25 cellular contexts compared by ENCODE assay signal in genomic region chr10:78039743-78040142, GRCh38. TPM values are rescaled to one million over a fixed set of nuclear protein-coding genes. Genes with fewer than 3 reads are reported as not detected.
DNase-seq lines count a peak whose midpoint lies in the region; ATAC-seq, FAIRE-seq and TF ChIP-seq lines count a peak whose summit lies in the region.
"Had no signal": no experiment of that assay in that cellular context is flagged by ENCODE, and none has a peak within 500 bp of the region (broad histone marks: within the 10 kb centered on the region; RNA-seq: fewer than 3 reads in every experiment).

No MANE protein-coding gene starts in this region.

- DNase-seq in stimulated activated naive CD8-positive, alpha-beta T cell treated with anti-CD3 and anti-CD28 coated beads, Interleukin-15, amount 100 ng/mL, for 72 hours, result no peak
- DNase-seq in Panc1 (ENCODE audit: low read depth, low spot score) (no peak), H1 (ENCODE audit: low read depth in 1 of 2, low spot score in 2 of 2) (peak in 1 of 2 experiments; percentile 61), vagina (ENCODE audit: extremely low spot score in 2 of 2) (no peak), gastrocnemius medialis (no peak), Right ventricle myocardium inferior (ENCODE audit: missing footprints) (no peak)
- DNase-seq: activated CD4-positive, alpha-beta T cell treated with anti-CD3 and anti-CD28 coated beads for 36 hours; activated CD8-positive, alpha-beta memory T cell treated with anti-CD3 and anti-CD28 coated beads, Interleukin-2, amount 50 U/mL, for 4 hours; activated naive CD4-positive, alpha-beta T cell treated with anti-CD3 and anti-CD28 coated beads, Interleukin-2, amount 10 ng/mL, durations not matched to agents 7 days and 5 days; DMS79; endodermal cell; mucosa of descending colon; NCI-H1417 treated with DMSO at 0.1 percent for 48 hours; NCI-H524; nucleus accumbens; SHP77 treated with DMSO at 0.1 percent for 48 hours; small intestine; stomach; trophoblast cell had no signal

- H3K4me2 ChIP-seq in H1 (ENCODE audit: insufficient read depth in 1 of 2, low read depth in 2 of 2, low read length in 2 of 2), result peak overlapping the region; percentile 52 to 75

- H2BK12ac ChIP-seq in H1 (ENCODE audit: low read depth, low read length), result no peak overlapping the region

- H3K9me3 ChIP-seq in Panc1 (ENCODE audit: control insufficient read depth, insufficient read depth, low read depth, low read length) (no peaks in the 10 kb centered on the region), H1 (ENCODE audit: insufficient read depth in 2 of 2, low read depth in 1 of 2, low read length in 1 of 2) (no peaks in the 10 kb centered on the region), vagina (no peaks in the 10 kb centered on the region), gastrocnemius medialis (no peaks in the 10 kb centered on the region)
- H3K9me3 ChIP-seq: mucosa of descending colon, stomach had no signal

- no peaks in the 10 kb centered on the region for H3K9me3 Mint-ChIP-seq in stimulated activated naive CD8-positive, alpha-beta T cell treated with anti-CD3 and anti-CD28 coated beads, Interleukin-15, Interleukin-2, amounts not matched to agents 100 ng/mL and 50 ng/mL, for 24 hours
- no peaks in the 10 kb centered on the region for H3K9me3 Mint-ChIP-seq in stimulated activated naive CD8-positive, alpha-beta T cell treated with anti-CD3 and anti-CD28 coated beads, Interleukin-15, amount 100 ng/mL, for 72 hours
- H3K9me3 Mint-ChIP-seq: activated naive CD4-positive, alpha-beta T cell treated with anti-CD3 and anti-CD28 coated beads, Interleukin-2, amount 10 ng/mL, durations not matched to agents 7 days and 5 days; endodermal cell had no signal

- H3K27ac Mint-ChIP-seq in stimulated activated naive CD8-positive, alpha-beta T cell treated with anti-CD3 and anti-CD28 coated beads, Interleukin-15, Interleukin-2, amounts not matched to agents 100 ng/mL and 50 ng/mL, for 24 hours, result peak overlapping the region; percentile 42
- peak overlapping the region in 1 of 2 donors; percentile 27 for H3K27ac Mint-ChIP-seq in stimulated activated naive CD8-positive, alpha-beta T cell treated with anti-CD3 and anti-CD28 coated beads, Interleukin-15, amount 100 ng/mL, for 72 hours
- H3K27ac Mint-ChIP-seq: activated naive CD4-positive, alpha-beta T cell treated with anti-CD3 and anti-CD28 coated beads, Interleukin-2, amount 10 ng/mL, durations not matched to agents 7 days and 5 days had no signal

- TF ChIP-seq RAD21 in H1 (IDR thresholded peaks at IDR 0.05 in 1 of 2, conservative IDR thresholded peaks at IDR 0.05 in 1 of 2; ENCODE audit: low read depth in 2 of 2, low read length in 2 of 2), result no peak

- CTCF ChIA-PET in Panc1 (lab: Charles Lee) (no interaction called here), H1 (lab: Charles Lee; ENCODE audit: partially characterized antibody) (interaction anchor here (0.9 kb wide), 1 partner anchor 314 kb away, joined by 3 read pairs; no protein-coding TSS in a partner anchor)

- no peak overlapping the region for H4K91ac ChIP-seq in H1 (replicated peaks; ENCODE audit: insufficient read length, low read length)

- H3K4ac ChIP-seq in H1 (replicated peaks; ENCODE audit: insufficient read length, low read depth, low read length), result no peak overlapping the region

- no peak for FAIRE-seq in H1 (lab: Jason Lieb, UNC)
- FAIRE-seq: small intestine, TTC549 had no signal

- H3K79me2 ChIP-seq in H1 (ENCODE audit: control insufficient read depth in 1 of 2, insufficient read depth in 2 of 2, low read length in 2 of 2), result peaks cover 11 to 67% of the 10 kb centered on the region in 2 experiments

- no peak overlapping the region for H4K5ac ChIP-seq in H1 (ENCODE audit: insufficient read length, low read depth, low read length)

- TSS peak; percentile 0 for BruUV-seq in Panc1 (replicated peaks; lab: Mats Ljungman, UMichigan)

- H3K27me3 Mint-ChIP-seq in stimulated activated naive CD8-positive, alpha-beta T cell treated with anti-CD3 and anti-CD28 coated beads, Interleukin-15, Interleukin-2, amounts not matched to agents 100 ng/mL and 50 ng/mL, for 24 hours, result no peaks in the 10 kb centered on the region
- no peaks in the 10 kb centered on the region for H3K27me3 Mint-ChIP-seq in stimulated activated naive CD8-positive, alpha-beta T cell treated with anti-CD3 and anti-CD28 coated beads, Interleukin-15, amount 100 ng/mL, for 72 hours
- H3K27me3 Mint-ChIP-seq: activated CD4-positive, alpha-beta T cell treated with anti-CD3 and anti-CD28 coated beads for 36 hours; activated naive CD4-positive, alpha-beta T cell treated with anti-CD3 and anti-CD28 coated beads, Interleukin-2, amount 10 ng/mL, durations not matched to agents 7 days and 5 days had no signal

- H3K4me1 ChIP-seq in Panc1 (ENCODE audit: control insufficient read depth, insufficient read depth, low read length), result peaks cover 67% of the 10 kb centered on the region
- H3K4me1 ChIP-seq in H1 (replicated peaks in 1 of 4; ENCODE audit: control insufficient read depth in 3 of 4, insufficient read depth in 4 of 4, low read length in 3 of 4), result peaks cover 13 to 44% (median 33%) of the 10 kb centered on the region in 4 experiments
- peaks cover 53% of the 10 kb centered on the region for H3K4me1 ChIP-seq in vagina
- peaks cover 20 to 30% of the 10 kb centered on the region in 2 donors for H3K4me1 ChIP-seq in gastrocnemius medialis

- H3K9ac ChIP-seq in H1 (replicated peaks in 1 of 4; ENCODE audit: extremely low read depth in 1 of 4, low read depth in 3 of 4, low read length in 3 of 4), result no peak overlapping the region

- no peak overlapping the region for H2BK20ac ChIP-seq in H1 (ENCODE audit: low read length)

- H3K79me1 ChIP-seq in H1 (ENCODE audit: low read depth, low read length), result peaks cover 12% of the 10 kb centered on the region; the same call in 1 of the 2 replicates

- peaks cover 77% of the 10 kb centered on the region for H3K4me1 Mint-ChIP-seq in stimulated activated naive CD8-positive, alpha-beta T cell treated with anti-CD3 and anti-CD28 coated beads, Interleukin-15, Interleukin-2, amounts not matched to agents 100 ng/mL and 50 ng/mL, for 24 hours (ENCODE audit: low read depth)
- peaks cover 82% of the 10 kb centered on the region for H3K4me1 Mint-ChIP-seq in stimulated activated naive CD8-positive, alpha-beta T cell treated with anti-CD3 and anti-CD28 coated beads, Interleukin-15, amount 100 ng/mL, for 72 hours

- peak; percentile 8 to 29; a peak in 2 of 3 replicates for TF ChIP-seq POLR2A in H1 (IDR thresholded peaks at IDR 0.05; ENCODE audit: control extremely low read depth in 1 of 2, low read depth in 2 of 2, low read length in 2 of 2)
- no peak for TF ChIP-seq POLR2A in vagina (IDR thresholded peaks at IDR 0.05)
- no peak for TF ChIP-seq POLR2A in gastrocnemius medialis (IDR thresholded peaks at IDR 0.05)

- H2AK5ac ChIP-seq in H1 (ENCODE audit: low read depth, low read length), result no peak overlapping the region

- no peak overlapping the region; the same call in 1 of the 2 replicates for H3K18ac ChIP-seq in H1 (ENCODE audit: extremely low read depth, low read length)

- no peak overlapping the region for H2BK120ac ChIP-seq in H1 (replicated peaks; ENCODE audit: low read depth, low read length)

- intact Hi-C loops in Panc1 (cut with micrococcal nuclease; ENCODE audit: unreplicated experiment) (no loop called here), vagina (cut with DNase I) (loop anchor here (10.0 kb wide), 1 partner anchor 1155 kb away; no protein-coding TSS in a partner anchor), gastrocnemius medialis (cut with DNase I; ENCODE audit: low total_unique reads) (loop anchor here (10.0 kb wide), 1 partner anchor 1025 kb away; the partner anchor contains the start of gene ZMIZ1), Right ventricle myocardium inferior (cut with DNase I) (loop anchor here (5.0 kb wide), 1 partner anchor 1168 kb away; no protein-coding TSS in a partner anchor)

- H3K36me3 ChIP-seq in Panc1 (ENCODE audit: control insufficient read depth, insufficient read depth, low read length) (peaks cover 70% of the 10 kb centered on the region), H1 (ENCODE audit: control insufficient read depth in 2 of 4, insufficient read depth in 4 of 4, low read length in 3 of 4) (peaks cover 41 to 83% (median 75%) of the 10 kb centered on the region in 4 experiments), vagina (peaks cover 0 to 72% of the 10 kb centered on the region in 2 donors), gastrocnemius medialis (peaks cover 15 to 78% of the 10 kb centered on the region in 2 donors)

- H3K27me3 ChIP-seq in Panc1 (ENCODE audit: control insufficient read depth, insufficient read depth, low read length), result no peaks in the 10 kb centered on the region
- H3K27me3 ChIP-seq in H1 (replicated peaks in 1 of 4; ENCODE audit: control insufficient read depth in 3 of 4, extremely low read depth in 1 of 4, insufficient read depth in 3 of 4, low read length in 3 of 4), result no peaks in the 10 kb centered on the region; a peak in 1 of 7 replicates
- no peaks in the 10 kb centered on the region for H3K27me3 ChIP-seq in vagina
- no peaks in the 10 kb centered on the region for H3K27me3 ChIP-seq in gastrocnemius medialis
- H3K27me3 ChIP-seq: stomach had no signal

- no peak overlapping the region for H3K14ac ChIP-seq in H1 (ENCODE audit: insufficient read length)

- in situ Hi-C loops in Panc1 (cut with HindIII; ENCODE audit: low pct_unique_long_range_greater_than_20kb, low sequenced_read_pairs), result no loop called here
- in situ Hi-C loops in gastrocnemius medialis (cut with MboI; ENCODE audit: low sequenced_read_pairs in 4 of 4), result loop anchor here (10.0 to 25.0 kb wide), 4 partner anchors 273 to 1155 kb away; no protein-coding TSS in a partner anchor

- 39% methylated on average over 3 of the region's 3 CpGs; no CpG with 5 or more reads in 1 of the 2 experiments for WGBS in H1 (ENCODE audit: extremely low coverage in 1 of 2, insufficient coverage in 1 of 2, insufficient read length in 1 of 2, insufficient replicate concordance in 2 of 2, low coverage in 1 of 2, low lambda C conversion rate in 2 of 2, missing lambda C conversion rate in 1 of 2), 2 experiments

- no peak overlapping the region for H2BK15ac ChIP-seq in H1 (ENCODE audit: low read length)

- H3K4me3 Mint-ChIP-seq in stimulated activated naive CD8-positive, alpha-beta T cell treated with anti-CD3 and anti-CD28 coated beads, Interleukin-15, Interleukin-2, amounts not matched to agents 100 ng/mL and 50 ng/mL, for 24 hours, result peak overlapping the region; percentile 97
- H3K4me3 Mint-ChIP-seq in stimulated activated naive CD8-positive, alpha-beta T cell treated with anti-CD3 and anti-CD28 coated beads, Interleukin-15, amount 100 ng/mL, for 72 hours, result peak overlapping the region in 1 of 2 donors; percentile 14
- H3K4me3 Mint-ChIP-seq: activated naive CD4-positive, alpha-beta T cell treated with anti-CD3 and anti-CD28 coated beads, Interleukin-2, amount 10 ng/mL, durations not matched to agents 7 days and 5 days; endodermal cell had no signal

- ATAC-seq in stimulated activated naive CD8-positive, alpha-beta T cell treated with anti-CD3 and anti-CD28 coated beads, Interleukin-15, amount 100 ng/mL, for 72 hours, result no peak
- ATAC-seq in Panc1 (no peak), gastrocnemius medialis (no peak), Right ventricle myocardium inferior (no peak), HG03196 (IDR thresholded peaks at IDR 0.05; ENCODE audit: unreplicated experiment) (no peak)
- ATAC-seq: activated CD4-positive, alpha-beta T cell treated with anti-CD3 and anti-CD28 coated beads for 36 hours; HCT116; left lobe of liver; mucosa of descending colon had no signal

- POLR2A ChIA-PET in Panc1 (lab: Charles Lee) (no interaction called here), H1 (lab: Charles Lee; ENCODE audit: partially characterized antibody) (interaction anchor here (0.7 to 5.8 kb wide), 9 partner anchors 9 to 168 kb away, joined by 3 to 41 read pairs (median 3); partner anchors contain the start of gene POLR3A)

- no peak overlapping the region for H3K4me3 ChIP-seq in Panc1 (ENCODE audit: low read depth in 2 of 2, low read length in 2 of 2)
- peak overlapping the region in 1 of 4 experiments; percentile 42; a peak in 3 of 8 replicates for H3K4me3 ChIP-seq in H1 (ENCODE audit: extremely low read depth in 1 of 4, insufficient read depth in 2 of 4, low read depth in 3 of 4, low read length in 4 of 4)
- H3K4me3 ChIP-seq in vagina, result no peak overlapping the region
- H3K4me3 ChIP-seq in gastrocnemius medialis, result no peak overlapping the region
- H3K4me3 ChIP-seq: coronary artery, mucosa of descending colon, stomach had no signal

- H3K23ac ChIP-seq in H1 (ENCODE audit: insufficient read length), result no peak overlapping the region

- TF ChIP-seq EP300 in H1 (IDR thresholded peaks at IDR 0.05; ENCODE audit: borderline replicate concordance in 1 of 2, low read depth in 2 of 2, low read length in 2 of 2), result no peak

- peaks cover 30 to 56% of the 10 kb centered on the region in 2 experiments for H4K20me1 ChIP-seq in H1 (replicated peaks in 1 of 2; ENCODE audit: control insufficient read depth in 1 of 2, insufficient read depth in 2 of 2, low read length in 2 of 2)

- H3K23me2 ChIP-seq in H1 (ENCODE audit: low read depth, low read length), result peaks cover 8% of the 10 kb centered on the region

- H3K56ac ChIP-seq in H1 (replicated peaks; ENCODE audit: insufficient read length, low read depth, low read length), result no peak overlapping the region

- no peak overlapping the region for H4K8ac ChIP-seq in H1 (ENCODE audit: extremely low read depth, insufficient read depth, low read length)

- H3K36me3 Mint-ChIP-seq in stimulated activated naive CD8-positive, alpha-beta T cell treated with anti-CD3 and anti-CD28 coated beads, Interleukin-15, Interleukin-2, amounts not matched to agents 100 ng/mL and 50 ng/mL, for 24 hours (ENCODE audit: low read depth), result peaks cover 89% of the 10 kb centered on the region

- no peak overlapping the region for H3K27ac ChIP-seq in Panc1 (ENCODE audit: low read length)
- no peak overlapping the region for H3K27ac ChIP-seq in H1 (ENCODE audit: low read depth, low read length)
- H3K27ac ChIP-seq in vagina, result peak overlapping the region; percentile 40
- no peak overlapping the region for H3K27ac ChIP-seq in gastrocnemius medialis
- H3K27ac ChIP-seq: coronary artery, stomach had no signal

- H2AFZ ChIP-seq in H1 (ENCODE audit: low read length), result no peak overlapping the region

- no peak for TF ChIP-seq CTCF in Panc1 (IDR thresholded peaks at IDR 0.05)
- TF ChIP-seq CTCF in H1 (IDR thresholded peaks at IDR 0.05; ENCODE audit: control extremely low read depth in 1 of 3, insufficient read depth in 1 of 3, low read depth in 1 of 3, low read length in 3 of 3), result no peak
- TF ChIP-seq CTCF in vagina (IDR thresholded peaks at IDR 0.05), result no peak
- TF ChIP-seq CTCF in gastrocnemius medialis (IDR thresholded peaks at IDR 0.05 in 4 of 5, conservative IDR thresholded peaks at IDR 0.05 in 1 of 5), result no peak

- H2BK5ac ChIP-seq in H1 (ENCODE audit: low read depth, low read length), result no peak overlapping the region

RNA-seq across cellular contexts. Expression of gene RPS24, which starts 6.1 kb away (rescaled TPM):
- total RNA-seq in Panc1 (2021; ENCODE audit: unreplicated experiment), result 1,400 TPM
- 1,577 TPM for polyA plus RNA-seq in Panc1 (2012; ENCODE audit: insufficient read length)
- total RNA-seq in H1 (2021; fragmentation: NEBNext Ultra II Directional; extraction: Animal tissue kit (Norgen Biotek cat#: 25700)), result 2,128 and 2,149 TPM in 2 replicates
- polyA plus RNA-seq in H1 (2011; rRNA removed), result 2,240 and 3,943 TPM in 2 replicates
- 4,851 TPM for polyA plus RNA-seq in H1 (2011; cell fraction: cytosol; rRNA removed)
- 967 TPM for polyA plus RNA-seq in H1 (2011; cell fraction: nucleus; rRNA removed)
- polyA plus RNA-seq in H1 (2012, experiment 1 of 2), result 3,399 to 4,766 TPM (median 3,912 TPM) in 4 replicates
- 2,023 TPM for polyA plus RNA-seq in H1 (2012, experiment 2 of 2)
- polyA plus RNA-seq in H1 (2013, experiment 1 of 2), result 5,721 TPM
- 5,662 TPM for polyA plus RNA-seq in H1 (2013, experiment 2 of 2)
- 705 and 1,068 TPM in 2 replicates for polyA minus RNA-seq in H1 (2011; rRNA and poly(A)+ RNA removed)
- polyA minus RNA-seq in H1 (2011; cell fraction: cytosol; rRNA and poly(A)+ RNA removed), result 708 TPM
- polyA minus RNA-seq in H1 (2011; cell fraction: nucleus; rRNA and poly(A)+ RNA removed), result 1,078 TPM
- total RNA-seq in vagina, result 3,291 TPM
- total RNA-seq in gastrocnemius medialis, result 1,000 to 10,000 TPM; 2,147 to 2,545 (median 2,404) TPM
- 880 TPM for total RNA-seq in Right ventricle myocardium inferior

RNA-seq across cellular contexts. Expression of gene POLR3A, which starts 10.4 kb away (rescaled TPM):
- 26.3 TPM for total RNA-seq in Panc1 (2021; ENCODE audit: unreplicated experiment)
- polyA plus RNA-seq in Panc1 (2012; ENCODE audit: insufficient read length), result 19.2 TPM
- total RNA-seq in H1 (2021; fragmentation: NEBNext Ultra II Directional; extraction: Animal tissue kit (Norgen Biotek cat#: 25700)), result 35.8 and 38.6 TPM in 2 replicates
- polyA plus RNA-seq in H1 (2011; rRNA removed), result 10.6 and 11.3 TPM in 2 replicates
- 14.8 TPM for polyA plus RNA-seq in H1 (2011; cell fraction: cytosol; rRNA removed)
- polyA plus RNA-seq in H1 (2011; cell fraction: nucleus; rRNA removed), result 19.1 TPM
- polyA plus RNA-seq in H1 (2012, experiment 1 of 2), result 18.5 to 22.2 TPM (median 21.4 TPM) in 4 replicates
- 6.7 TPM for polyA plus RNA-seq in H1 (2012, experiment 2 of 2)
- 16.1 TPM for polyA plus RNA-seq in H1 (2013, experiment 1 of 2)
- 14.6 TPM for polyA plus RNA-seq in H1 (2013, experiment 2 of 2)
- polyA minus RNA-seq in H1 (2011; rRNA and poly(A)+ RNA removed), result 49.2 and 56.0 TPM in 2 replicates
- polyA minus RNA-seq in H1 (2011; cell fraction: cytosol; rRNA and poly(A)+ RNA removed), result 26.0 TPM
- polyA minus RNA-seq in H1 (2011; cell fraction: nucleus; rRNA and poly(A)+ RNA removed), result 51.1 TPM
- 16.9 TPM for total RNA-seq in vagina
- total RNA-seq in gastrocnemius medialis, result 10 to 100 TPM; 11.0 to 17.4 (median 15.5) TPM
- 8.2 TPM for total RNA-seq in Right ventricle myocardium inferior

Comparison
In these comparisons a context has a peak if more than half of its experiments do, and no peak if none do; other contexts are left out.
1. POLR2A ChIP-seq: peak in H1 (2 of 2); none in vagina (0 of 2) and gastrocnemius medialis (0 of 2).